ENCODE assay signal across 24 cellular contexts in genomic region chr5:133429046-133429445, GRCh38.
"Had no signal": no experiment of that assay in that cellular context is flagged by ENCODE, and none has a peak within 500 bp of the region (broad histone marks: within the 10 kb centered on the region; RNA-seq: fewer than 3 reads in every experiment).

No MANE protein-coding gene starts in this region.

- H3K4me3 ChIP-seq: stomach, suprapubic skin, testis, thoracic aorta, thyroid gland, tibial artery, tibial nerve, transverse colon, upper lobe of left lung, upper lobe of right lung, uterus, vagina had no signal

- H3K27me3 ChIP-seq: testis, thyroid gland, tibial artery, tibial nerve, transverse colon, upper lobe of left lung, upper lobe of right lung, uterus, vagina had no signal

- DNase-seq: stimulated activated CD4-positive, alpha-beta T cell treated with anti-CD3 and anti-CD28 coated beads, Interleukin-2, amount 100 ng/mL, for 48 hours; stimulated activated CD4-positive, alpha-beta T cell treated with anti-CD3 and anti-CD28 coated beads, Interleukin-4, amount 100 ng/mL, for 1 hour; stimulated activated CD4-positive, alpha-beta T cell treated with anti-CD3 and anti-CD28 coated beads, Interleukin-4, amount 100 ng/mL, for 24 hours; stimulated activated CD4-positive, alpha-beta T cell treated with anti-CD3 and anti-CD28 coated beads, Interleukin-4, amount 100 ng/mL, for 4 hours; stimulated activated CD8-positive, alpha-beta memory T cell treated with anti-CD3 and anti-CD28 coated beads, Interleukin-4, amount 100 ng/mL, for 48 hours; stimulated activated naive B cell treated with anti-CD40 and anti-IgM and Interleukin-4, amounts not matched to agents 10 μg/mL and 1 μg/mL and 100 μg/mL, for 72 hours; stimulated activated naive CD4-positive, alpha-beta T cell; stimulated activated naive CD4-positive, alpha-beta T cell treated with Interleukin-2 at 50 U/mL for 16 hours; stimulated activated naive CD8-positive, alpha-beta T cell treated with anti-CD3 and anti-CD28 coated beads, Interleukin-15, amount 100 ng/mL, for 72 hours; stimulated activated naive CD8-positive, alpha-beta T cell treated with anti-CD3 and anti-CD28 coated beads, Interleukin-15, Interleukin-2, amounts not matched to agents 100 U/mL and 50 U/mL, for 24 hours; stomach; substantia nigra; testis; thyroid gland; tibial artery; transverse colon; trophoblast cell; upper lobe of left lung; upper lobe of right lung; uterus had no signal

- H3K27ac ChIP-seq: stomach, suprapubic skin, testis, thoracic aorta, thyroid gland, tibial artery, tibial nerve, transverse colon, upper lobe of left lung, upper lobe of right lung, uterus, vagina had no signal

- H3K4me1 ChIP-seq: testis, thyroid gland, tibial nerve, transverse colon, upper lobe of right lung, uterus had no signal

- H3K9me3 ChIP-seq: stomach, suprapubic skin, testis, thoracic aorta, thyroid gland, tibial artery, tibial nerve, transverse colon, upper lobe of left lung, upper lobe of right lung, uterus, vagina had no signal

- H3K36me3 ChIP-seq: stomach, suprapubic skin, thoracic aorta, thyroid gland, tibial artery, tibial nerve, transverse colon, upper lobe of left lung, upper lobe of right lung, uterus, vagina had no signal
